Comparison of ENCODE assay signal across 18 cellular contexts in genomic region chr9:124499214-124499613, GRCh38. TPM values are rescaled to one million over a fixed set of nuclear protein-coding genes. Genes with fewer than 3 reads are reported as not detected.
DNase-seq lines count a peak whose midpoint lies in the region; ATAC-seq, FAIRE-seq and TF ChIP-seq lines count a peak whose summit lies in the region.
"Had no signal": no experiment of that assay in that cellular context is flagged by ENCODE, and none has a peak within 500 bp of the region (broad histone marks: within the 10 kb centered on the region; RNA-seq: fewer than 3 reads in every experiment).

No MANE protein-coding gene starts in this region.

- POLR2A ChIA-PET in GM12878 (lab: Charles Lee), result no interaction called here

- RAD21 ChIA-PET in GM12878 (lab: Charles Lee; ENCODE audit: unreplicated experiment), result interaction anchor here (1.1 kb wide), 1 partner anchor 38 kb away, joined by 3 read pairs; no protein-coding TSS in a partner anchor

- no peak overlapping the region for H3K27ac Mint-ChIP-seq in stimulated activated naive B cell treated with anti-CD40 and anti-IgM and Interleukin-4, amounts not matched to agents 10 μg/mL and 1 μg/mL and 100 μg/mL, for 72 hours
- H3K27ac Mint-ChIP-seq: CD8-positive, alpha-beta memory T cell had no signal

- H3K79me2 ChIP-seq in GM12878 (ENCODE audit: control insufficient read depth, insufficient read depth, low read length), result no peaks in the 10 kb centered on the region

- no peak overlapping the region for H3K4me3 Mint-ChIP-seq in stimulated activated naive B cell treated with anti-CD40 and anti-IgM and Interleukin-4, amounts not matched to agents 10 μg/mL and 1 μg/mL and 100 μg/mL, for 72 hours

- DNase-seq in GM12891 (ENCODE audit: insufficient read length, low spot score) (no peak), GM18507 (ENCODE audit: extremely low spot score, insufficient read length, low read depth) (no peak), GM12878 (ENCODE audit: low read depth, low spot score) (no peak), COLO829 (ENCODE audit: low spot score) (no peak), ureter (ENCODE audit: low spot score) (no peak)
- no peak for DNase-seq in stimulated activated naive B cell treated with anti-CD40 and anti-IgM and Interleukin-4, amounts not matched to agents 10 μg/mL and 1 μg/mL and 100 μg/mL, for 72 hours
- DNase-seq: BE2C, DMS53, GF-D8, IMR-90, KG1 had no signal

- ATAC-seq in GM12878, result peak; percentile 10; the same call in 2 of the 3 replicates
- ATAC-seq in stimulated activated naive B cell treated with anti-CD40 and anti-IgM and Interleukin-4, amounts not matched to agents 10 μg/mL and 1 μg/mL and 100 μg/mL, for 72 hours (replicated peaks), result peak; percentile 35 to 44
- ATAC-seq: A549, HCT116 had no signal

- H3K27me3 ChIP-seq in GM12878 (replicated peaks in 1 of 2; ENCODE audit: control insufficient read depth in 2 of 2, insufficient read depth in 2 of 2, low read length in 1 of 2), result peaks cover 5 to 10% of the 10 kb centered on the region in 2 experiments; a peak in 3 of 4 replicates

- no peak overlapping the region for H3K4me2 ChIP-seq in GM12878 (ENCODE audit: control insufficient read depth, insufficient read depth)
- H3K4me2 ChIP-seq: A549 had no signal

- no peaks in the 10 kb centered on the region for H3K9me3 Mint-ChIP-seq in stimulated activated naive B cell treated with anti-CD40 and anti-IgM and Interleukin-4, amounts not matched to agents 10 μg/mL and 1 μg/mL and 100 μg/mL, for 72 hours
- H3K9me3 Mint-ChIP-seq: CD8-positive, alpha-beta memory T cell had no signal

- peaks cover 28 to 37% of the 10 kb centered on the region in 2 donors for H3K4me1 Mint-ChIP-seq in stimulated activated naive B cell treated with anti-CD40 and anti-IgM and Interleukin-4, amounts not matched to agents 10 μg/mL and 1 μg/mL and 100 μg/mL, for 72 hours

- no peak overlapping the region for H3K9ac ChIP-seq in GM12878 (ENCODE audit: control insufficient read depth, insufficient read depth, low read length)

- CTCF ChIA-PET in GM12878 (lab: Yijun Ruan, JAX), result interaction anchor here (1.9 kb wide), 1 partner anchor 38 kb away, joined by 5 read pairs; no protein-coding TSS in a partner anchor

- H3K9me3 ChIP-seq in GM12878 (replicated peaks; ENCODE audit: control insufficient read depth, insufficient read depth, low read length), result no peaks in the 10 kb centered on the region
- H3K9me3 ChIP-seq: A549, BE2C had no signal

- SMC1A ChIA-PET in GM12878 (lab: Charles Lee; ENCODE audit: uncharacterized antibody, unreplicated experiment), result no interaction called here

- no peak overlapping the region for H3K4me3 ChIP-seq in GM12878
- H3K4me3 ChIP-seq: A549 had no signal

- H2AFZ ChIP-seq in GM12878 (ENCODE audit: control insufficient read depth, low read depth, low read length), result no peak overlapping the region

- no peak for TF ChIP-seq RAD21 in GM12878 (IDR thresholded peaks at IDR 0.05; ENCODE audit: insufficient read depth, low read depth, low read length)

- no peak overlapping the region for H3K27ac ChIP-seq in GM12878 (ENCODE audit: control insufficient read depth, insufficient read depth)
- H3K27ac ChIP-seq: A549, C4-2B, HL-60 had no signal

- H3K27me3 Mint-ChIP-seq in stimulated activated naive B cell treated with anti-CD40 and anti-IgM and Interleukin-4, amounts not matched to agents 10 μg/mL and 1 μg/mL and 100 μg/mL, for 72 hours, result peaks cover 26 to 38% of the 10 kb centered on the region in 2 donors

- FAIRE-seq in GM12891 (lab: Jason Lieb, UNC) (peak; percentile 84), GM18507 (lab: Jason Lieb, UNC) (peak; percentile 21), GM12878 (lab: Jason Lieb, UNC) (no peak)
- FAIRE-seq: A549, H1 had no signal

- H3K36me3 Mint-ChIP-seq in stimulated activated naive B cell treated with anti-CD40 and anti-IgM and Interleukin-4, amounts not matched to agents 10 μg/mL and 1 μg/mL and 100 μg/mL, for 72 hours, result peaks cover 4 to 5% of the 10 kb centered on the region in 2 donors
- H3K36me3 Mint-ChIP-seq: CD8-positive, alpha-beta memory T cell had no signal

- peaks cover 28% of the 10 kb centered on the region for H3K4me1 ChIP-seq in GM12878 (ENCODE audit: control insufficient read depth, insufficient read depth, low read length)
- H3K4me1 ChIP-seq: BE2C had no signal

- 0% methylated on average over 3 of the region's 3 CpGs for WGBS in GM12878 (ENCODE audit: insufficient coverage, insufficient replicate concordance, low lambda C conversion rate, missing lambda C conversion rate)

- no peak for TF ChIP-seq EP300 in GM12878 (IDR thresholded peaks at IDR 0.05; ENCODE audit: borderline replicate concordance in 1 of 2, control insufficient read depth in 1 of 2, low read depth in 2 of 2, low read length in 2 of 2)

- H3K36me3 ChIP-seq in GM12878 (ENCODE audit: control insufficient read depth in 2 of 2, insufficient read depth in 2 of 2, low read length in 1 of 2), result no peaks in the 10 kb centered on the region
- H3K36me3 ChIP-seq: BE2C had no signal

- in situ Hi-C loops in GM12878 (cut with MboI), result no loop called here

- intact Hi-C loops in GM12878 (cut with micrococcal nuclease; ENCODE audit: unreplicated experiment), result no loop called here

- TF ChIP-seq POLR2A in GM12891 (IDR thresholded peaks at IDR 0.05; ENCODE audit: low read depth, low read length) (no peak), GM12878 (IDR thresholded peaks at IDR 0.05; ENCODE audit: low read depth, low read length) (no peak)

- no TSS peak for BruUV-seq in GM12878 (replicated peaks; lab: Mats Ljungman, UMichigan)

- no peak for TF ChIP-seq CTCF in GM12878 (IDR thresholded peaks at IDR 0.05 in 2 of 3, conservative IDR thresholded peaks at IDR 0.05 in 1 of 3; ENCODE audit: control insufficient read depth in 2 of 3, extremely low read depth in 1 of 3, insufficient read depth in 1 of 3, low read depth in 3 of 3, low read length in 3 of 3)

- no peaks in the 10 kb centered on the region for H4K20me1 ChIP-seq in GM12878 (ENCODE audit: control insufficient read depth, insufficient read depth)

TF ChIP-seq in GM12891, 5 proteins besides CTCF, POLR2A, EP300 and RAD21:
- TF ChIP-seq POLR2AphosphoS5 (IDR thresholded peaks at IDR 0.05; ENCODE audit: low read depth, low read length) (no peak), PAX5 (IDR thresholded peaks at IDR 0.05; ENCODE audit: insufficient read depth, low read length, severe bottlenecking) (no peak), SPI1 (IDR thresholded peaks at IDR 0.05; ENCODE audit: low read depth, low read length) (no peak), TAF1 (IDR thresholded peaks at IDR 0.05; ENCODE audit: low read depth, low read length) (no peak), POU2F2 (IDR thresholded peaks at IDR 0.05; ENCODE audit: low read depth, low read length) (no peak)

TF ChIP-seq in GM12878, 131 proteins besides CTCF, POLR2A, EP300 and RAD21 (continues in another document):
- TF ChIP-seq IKZF1 (conservative IDR thresholded peaks at IDR 0.05), result peak; percentile 5; the same call in 1 of the 2 replicates
- TF ChIP-seq SUZ12 (IDR thresholded peaks at IDR 0.05; ENCODE audit: unreplicated experiment), result no peak
- TF ChIP-seq PAX5 (IDR thresholded peaks at IDR 0.05; ENCODE audit: borderline replicate concordance, low read depth, low read length), result no peak
- TF ChIP-seq YY1 (IDR thresholded peaks at IDR 0.05; ENCODE audit: low read depth, low read length), result no peak
- TF ChIP-seq EGR1 (IDR thresholded peaks at IDR 0.05; ENCODE audit: borderline replicate concordance in 1 of 2, low read depth in 2 of 2, low read length in 2 of 2), result peak in 1 of 2 experiments; percentile 88; a peak in 2 of 3 replicates
- 0 out of 2 replicates have a peak, but pooled peaks have one; percentile 16 for TF ChIP-seq RUNX3 (IDR thresholded peaks at IDR 0.05; ENCODE audit: low read length)
- TF ChIP-seq SREBF1 (IDR thresholded peaks at IDR 0.05; ENCODE audit: low read length), result no peak
- no peak for TF ChIP-seq STAT1 (conservative IDR thresholded peaks at IDR 0.05)

RNA-seq across cellular contexts. Expression of gene NR5A1, which starts 8.0 kb away (rescaled TPM):
- 0.26 TPM for polyA plus RNA-seq in GM12891 (2012; ENCODE audit: low read depth, missing spikeins)
- total RNA-seq in GM12878 (2013; cell fraction: nucleolus; rRNA removed), result 0.13 and 0.39 TPM in 2 replicates
- total RNA-seq in GM12878 (2014; rRNA removed) (0.06 and 0.11 TPM in 2 replicates), GM12878 (2014; rRNA removed; fragmentation: Illumina TruSeq; extraction: Trizol) (0.09 TPM in 1 of 2 replicates, not detected in the other), GM12878 (2021) (0.18 and 0.27 TPM in 2 replicates), ureter (not detected)
- polyA plus RNA-seq in GM12878 (2011; ENCODE audit: low read depth), result 0.10 TPM
- polyA plus RNA-seq in GM12878 (2011; rRNA removed) (0.17 and 0.24 TPM in 2 replicates), GM12878 (2014; fragmentation: Illumina TruSeq; extraction: Trizol) (not detected in 2 replicates), GM12878 (2014; fragmentation: Nextera tagmentation; extraction: Ambion mirVana) (not detected), GM12878 (2014; rRNA removed) (0.03 and 0.08 TPM in 2 replicates), GM12878 (2016; fragmentation: Nextera tagmentation; extraction: Ambion mirVana) (under 1 TPM in 1 of 2 experiments, not detected in 1; 0.07 TPM)
- 0.31 and 0.42 TPM in 2 replicates for polyA plus RNA-seq in GM12878 (2011; cell fraction: cytosol; rRNA removed)
- 0.45 and 0.63 TPM in 2 replicates for polyA plus RNA-seq in GM12878 (2011; cell fraction: nucleus; rRNA removed)
- polyA plus RNA-seq in GM12878 (2012), result 0.11 and 0.18 TPM in 2 replicates
- polyA minus RNA-seq in GM12878 (2011; rRNA and poly(A)+ RNA removed), result 0.15 TPM in 1 of 2 replicates, not detected in the other
- not detected in 2 replicates for polyA minus RNA-seq in GM12878 (2011; cell fraction: cytosol; rRNA and poly(A)+ RNA removed)
- 0.24 TPM in 1 of 2 replicates, not detected in the other for polyA minus RNA-seq in GM12878 (2011; cell fraction: nucleus; rRNA and poly(A)+ RNA removed)
- total RNA-seq: CD8-positive, alpha-beta memory T cell; IMR-90 had no signal
- polyA plus RNA-seq: A549; AG04450; CD8-positive, alpha-beta memory T cell; IMR-90 had no signal

RNA-seq across cellular contexts. Expression of gene ADGRD2, which starts 49.0 kb away (rescaled TPM):
- not detected for polyA plus RNA-seq in GM12891 (2012; ENCODE audit: low read depth, missing spikeins)
- not detected in 2 replicates for total RNA-seq in GM12878 (2013; cell fraction: nucleolus; rRNA removed)
- total RNA-seq in GM12878 (2014; rRNA removed) (not detected in 2 replicates), GM12878 (2014; rRNA removed; fragmentation: Illumina TruSeq; extraction: Trizol) (not detected in 2 replicates), GM12878 (2021) (not detected in 2 replicates), ureter (0.29 TPM)
- polyA plus RNA-seq in GM12878 (2011; ENCODE audit: low read depth), result not detected
- polyA plus RNA-seq in GM12878 (2011; rRNA removed) (not detected in 2 replicates), GM12878 (2014; fragmentation: Illumina TruSeq; extraction: Trizol) (not detected in 2 replicates), GM12878 (2014; fragmentation: Nextera tagmentation; extraction: Ambion mirVana) (not detected), GM12878 (2014; rRNA removed) (not detected in 2 replicates), GM12878 (2016; fragmentation: Nextera tagmentation; extraction: Ambion mirVana) (not detected)
- not detected in 2 replicates for polyA plus RNA-seq in GM12878 (2011; cell fraction: cytosol; rRNA removed)
- polyA plus RNA-seq in GM12878 (2011; cell fraction: nucleus; rRNA removed), result not detected in 2 replicates
- not detected in 2 replicates for polyA plus RNA-seq in GM12878 (2012)
- polyA minus RNA-seq in GM12878 (2011; rRNA and poly(A)+ RNA removed), result not detected in 2 replicates
- not detected in 2 replicates for polyA minus RNA-seq in GM12878 (2011; cell fraction: cytosol; rRNA and poly(A)+ RNA removed)
- polyA minus RNA-seq in GM12878 (2011; cell fraction: nucleus; rRNA and poly(A)+ RNA removed), result not detected in 2 replicates
- total RNA-seq: CD8-positive, alpha-beta memory T cell; IMR-90 had no signal
- polyA plus RNA-seq: A549; AG04450; CD8-positive, alpha-beta memory T cell; IMR-90 had no signal
